Comparison of ENCODE assay signal across 8 cellular contexts in the genomic region with DNA sequence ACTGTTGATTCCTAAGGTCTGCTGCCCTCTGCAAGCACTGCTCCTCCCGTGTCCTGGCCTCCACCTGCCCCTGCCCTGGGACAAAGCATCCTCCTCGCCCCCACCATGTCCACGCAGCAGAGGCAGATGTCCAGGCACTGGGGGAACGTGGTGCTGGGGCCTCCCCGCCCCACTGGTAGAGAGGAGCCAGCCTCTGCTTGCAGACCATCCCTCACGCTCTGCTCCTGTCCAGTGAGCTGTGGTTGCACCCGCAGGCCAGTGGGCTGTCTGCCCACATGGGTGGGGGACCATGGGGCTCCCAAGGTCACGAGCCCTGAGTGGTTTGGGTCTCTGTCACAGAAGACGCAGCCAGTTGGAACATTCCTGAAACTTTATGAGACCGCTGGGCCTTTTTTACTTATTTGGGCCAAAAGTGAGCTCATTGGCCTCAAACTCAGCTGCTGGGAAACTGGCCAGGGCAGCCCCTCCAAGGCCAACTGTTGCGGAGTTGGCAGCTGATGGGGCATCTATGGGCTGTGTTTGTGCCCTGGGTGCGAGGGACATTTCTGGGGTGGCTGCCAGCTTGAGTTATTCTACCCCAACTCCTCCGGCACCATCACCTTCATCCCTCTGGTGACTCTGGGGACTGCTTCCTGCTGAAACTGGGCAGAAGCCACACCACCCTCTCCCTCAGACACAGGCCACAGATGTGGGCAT.
"Had no signal": no experiment of that assay in that cellular context is flagged by ENCODE, and none has a peak within 500 bp of the region (broad histone marks: within the 10 kb centered on the region; RNA-seq: fewer than 3 reads in every experiment).

No MANE protein-coding gene starts in this region.

- FAIRE-seq: pancreas had no signal

- H3K9me3 ChIP-seq: pancreas, spleen had no signal

- H3K27me3 ChIP-seq: pancreas had no signal

- DNase-seq: activated CD4-positive, alpha-beta T cell treated with anti-CD3 and anti-CD28 coated beads, Interleukin-2, amount 10 ng/mL, durations not matched to agents 24 days and 14 days; activated naive CD4-positive, alpha-beta T cell; glutamatergic neuron; mammary epithelial cell; spleen; stimulated activated CD4-positive, alpha-beta T cell treated with anti-CD3 and anti-CD28 coated beads, Interleukin-1b, Interleukin-23, amount 100 ng/mL, for 48 hours; stimulated activated naive B cell treated with anti-CD40 and anti-IgM and Interleukin-4, amounts not matched to agents 10 μg/mL and 1 μg/mL and 100 μg/mL, for 72 hours had no signal

- H3K36me3 ChIP-seq: pancreas had no signal

- H3K4me3 ChIP-seq: pancreas, spleen had no signal

- H3K4me1 ChIP-seq: pancreas, spleen had no signal

- H3K27ac ChIP-seq: pancreas, spleen had no signal
